In genomic region chr17:81052199-81052997, GRCh38 we compare ENCODE assay signal across 1 cellular context.
TF ChIP-seq lines count a peak whose summit lies in the region.

No MANE protein-coding gene starts in this region.

TF ChIP-seq in IMR-90, 13 proteins besides CTCF, POLR2A, EP300 and RAD21 (continued from another document):
- TF ChIP-seq ELK1 (IDR thresholded peaks at IDR 0.05; ENCODE audit: borderline replicate concordance, low read depth, low read length) (no peak), BHLHE40 (IDR thresholded peaks at IDR 0.05; ENCODE audit: low read depth, low read length) (no peak), MAFK (IDR thresholded peaks at IDR 0.05; ENCODE audit: low read depth, low read length) (no peak), SMC3 (IDR thresholded peaks at IDR 0.05; ENCODE audit: low read depth, low read length) (no peak), NFE2L2 (IDR thresholded peaks at IDR 0.05; ENCODE audit: low read depth, low read length) (no peak), CHD1 (IDR thresholded peaks at IDR 0.05; ENCODE audit: low read depth, low read length) (no peak), CEBPB (IDR thresholded peaks at IDR 0.05; ENCODE audit: low read depth, low read length) (no peak), RCOR1 (IDR thresholded peaks at IDR 0.05; ENCODE audit: insufficient replicate concordance, low read length) (no peak), MXI1 (IDR thresholded peaks at IDR 0.05; ENCODE audit: borderline replicate concordance, low read depth, low read length) (no peak), FOS (IDR thresholded peaks at IDR 0.05; ENCODE audit: low read depth, low read length) (no peak), RFX5 (IDR thresholded peaks at IDR 0.05; ENCODE audit: low read depth, low read length) (no peak)
